20 cellular contexts compared by ENCODE assay signal in genomic region chr3:172311217-172311616, GRCh38.
DNase-seq lines count a peak whose midpoint lies in the region; ATAC-seq and TF ChIP-seq lines count a peak whose summit lies in the region.
"Had no signal": no experiment of that assay in that cellular context is flagged by ENCODE, and none has a peak within 500 bp of the region (broad histone marks: within the 10 kb centered on the region; RNA-seq: fewer than 3 reads in every experiment).

No MANE protein-coding gene starts in this region.

- TF ChIP-seq POLR2A in gastrocnemius medialis (IDR thresholded peaks at IDR 0.05) = no peak

- no peak overlapping the region for H2BK12ac ChIP-seq in H9 (ENCODE audit: insufficient read length, low read depth, low read length)

- H3K9me3 ChIP-seq in H9 (ENCODE audit: control insufficient read depth, low read depth, low read length) = no peaks in the 10 kb centered on the region
- no peaks in the 10 kb centered on the region for H3K9me3 ChIP-seq in gastrocnemius medialis
- H3K9me3 ChIP-seq: Peyer's patch, SJSA1 had no signal

- H3K23me2 ChIP-seq in H9 (ENCODE audit: insufficient read length, low read depth, low read length, poor library complexity, severe bottlenecking) = no peaks in the 10 kb centered on the region

- H4K91ac ChIP-seq in H9 (ENCODE audit: insufficient read length, low read depth, low read length) = no peak overlapping the region

- DNase-seq in GM23338 (ENCODE audit: low spot score) (no peak), H9 (no peak), chondrocyte (ENCODE audit: low spot score) (no peak), gastrocnemius medialis (no peak), substantia nigra (lab: John Stamatoyannopoulos, UW) (no peak), foreskin fibroblast (no peak)
- DNase-seq: CD4-positive, CD25-positive, alpha-beta regulatory T cell; DND-41; GM23248; HCEC 1CT; NCI-H1105; NCI-H2029 treated with DMSO at 0.1 percent for 48 hours; NCI-H226; NCI-H510A treated with DMSO at 0.1 percent for 48 hours; NCI-H748 treated with DMSO at 0.1 percent for 48 hours; NK-92 treated with Interleukin-12 subunit alpha and Interleukin-12 subunit beta, amount 100 ng/mL, for 24 hours; Peyer's patch had no signal

- intact Hi-C loops in gastrocnemius medialis (cut with DNase I; ENCODE audit: low total_unique reads) = no loop called here

- H3K9me2 ChIP-seq in GM23338 (ENCODE audit: insufficient read depth) = no peaks in the 10 kb centered on the region

- no peak overlapping the region for H2BK5ac ChIP-seq in H9 (ENCODE audit: insufficient read length, low read length)

- H3T11ph ChIP-seq in H9 (ENCODE audit: low read length) = no peak overlapping the region

- in situ Hi-C loops in gastrocnemius medialis (cut with MboI; ENCODE audit: low sequenced_read_pairs in 4 of 4) = loop anchor here in 1 of 4 donors (25.0 kb wide), 1 partner anchor 274 kb away; the partner anchor contains the start of gene FNDC3B

- ATAC-seq in GM23338 = no peak
- ATAC-seq in gastrocnemius medialis = no peak
- no peak for ATAC-seq in HG03175 (IDR thresholded peaks at IDR 0.05; ENCODE audit: unreplicated experiment)

- no peaks in the 10 kb centered on the region for H3K79me2 ChIP-seq in GM23338 (replicated peaks; ENCODE audit: insufficient read depth)
- no peaks in the 10 kb centered on the region for H3K79me2 ChIP-seq in H9 (ENCODE audit: insufficient read depth, low read length)

- TF ChIP-seq CTCF in GM23338 (conservative IDR thresholded peaks at IDR 0.05; ENCODE audit: low read depth in 2 of 2) (no peak), H9 (conservative IDR thresholded peaks at IDR 0.05) (no peak), chondrocyte (IDR thresholded peaks at IDR 0.05) (no peak), gastrocnemius medialis (IDR thresholded peaks at IDR 0.05 in 4 of 5, conservative IDR thresholded peaks at IDR 0.05 in 1 of 5) (no peak), foreskin fibroblast (IDR thresholded peaks at IDR 0.05; ENCODE audit: low read depth, low read length) (no peak)

- H3K4me3 Mint-ChIP-seq in GM23338 = no peak overlapping the region
- no peak overlapping the region for H3K4me3 Mint-ChIP-seq in H9
- no peak overlapping the region for H3K4me3 Mint-ChIP-seq in chondrocyte (ENCODE audit: unreplicated experiment)
- H3K4me3 Mint-ChIP-seq: CD4-positive, CD25-positive, alpha-beta regulatory T cell; IgD-negative memory B cell had no signal

- H3K27me3 ChIP-seq in GM23338 (ENCODE audit: insufficient read depth) (no peaks in the 10 kb centered on the region), H9 (ENCODE audit: insufficient read depth, low read length) (no peaks in the 10 kb centered on the region), gastrocnemius medialis (no peaks in the 10 kb centered on the region)
- H3K27me3 ChIP-seq: Peyer's patch, SJSA1 had no signal

- no peak overlapping the region for H4K8ac ChIP-seq in H9 (replicated peaks; ENCODE audit: insufficient read length, low read depth, low read length)

- H3K36me3 ChIP-seq in GM23338 (ENCODE audit: insufficient read depth) (peaks cover 19% of the 10 kb centered on the region; the same call in 1 of the 2 replicates), gastrocnemius medialis (peaks cover 0 to 53% of the 10 kb centered on the region in 2 donors)

- H4K20me1 ChIP-seq in GM23338 (replicated peaks; ENCODE audit: insufficient read depth) (peaks cover 3% of the 10 kb centered on the region; the same call in 1 of the 2 replicates), H9 (ENCODE audit: control insufficient read depth, insufficient read depth, insufficient read length) (no peaks in the 10 kb centered on the region)

- H3F3A ChIP-seq in GM23338 (replicated peaks; ENCODE audit: low read depth) = no peaks in the 10 kb centered on the region

- H3K14ac ChIP-seq in H9 (ENCODE audit: insufficient read depth, low read length) = no peak overlapping the region

- no peak overlapping the region for H3K23ac ChIP-seq in H9 (ENCODE audit: insufficient read length, low read depth, low read length)

- H3K27me3 Mint-ChIP-seq in GM23338 (ENCODE audit: insufficient read depth, low read depth, poor library complexity) = no peaks in the 10 kb centered on the region
- H3K27me3 Mint-ChIP-seq in H9 (ENCODE audit: low read depth) = no peaks in the 10 kb centered on the region
- H3K27me3 Mint-ChIP-seq in chondrocyte (ENCODE audit: low read depth) = no peaks in the 10 kb centered on the region
- H3K27me3 Mint-ChIP-seq: CD4-positive, CD25-positive, alpha-beta regulatory T cell; IgD-negative memory B cell had no signal

- H3K4me2 ChIP-seq in GM23338 (no peak overlapping the region), H9 (ENCODE audit: insufficient read depth, insufficient read length, low read length) (no peak overlapping the region)

- H2BK20ac ChIP-seq in H9 (ENCODE audit: low read depth, low read length, poor library complexity, severe bottlenecking) = no peak overlapping the region

- H3K4me1 Mint-ChIP-seq in GM23338 (peaks cover 37% of the 10 kb centered on the region), H9 (peaks cover 25 to 29% of the 10 kb centered on the region in 2 experiments), chondrocyte (ENCODE audit: low read depth) (peaks cover 69% of the 10 kb centered on the region)
- H3K4me1 Mint-ChIP-seq: CD4-positive, CD25-positive, alpha-beta regulatory T cell had no signal

- H3K27ac ChIP-seq in GM23338 (ENCODE audit: low read depth) (no peak overlapping the region), H9 (ENCODE audit: insufficient read length, low read depth, low read length) (no peak overlapping the region), gastrocnemius medialis (peak overlapping the region in 3 of 4 donors; percentile 25 to 35 (median 27)), substantia nigra (ENCODE audit: low read depth, low read length, poor library complexity, severe bottlenecking) (no peak overlapping the region)
- H3K27ac ChIP-seq: Peyer's patch, SJSA1 had no signal

- H2AK5ac ChIP-seq in H9 (ENCODE audit: insufficient read length, low read length) = no peak overlapping the region

- no peak overlapping the region for H3K9ac ChIP-seq in H9 (ENCODE audit: extremely low read depth, insufficient read length, low read length)
- H3K9ac ChIP-seq: GM23248 had no signal

- peaks cover 46% of the 10 kb centered on the region for H3K36me3 Mint-ChIP-seq in GM23338 (ENCODE audit: low read depth)
- peaks cover 21 to 51% (median 49%) of the 10 kb centered on the region in 3 experiments for H3K36me3 Mint-ChIP-seq in H9 (ENCODE audit: insufficient read depth in 1 of 3, low read depth in 3 of 3)
- H3K36me3 Mint-ChIP-seq in chondrocyte (ENCODE audit: low read depth) = peaks cover 49% of the 10 kb centered on the region

- no CpG with 5 or more reads among the region's 8 CpGs for WGBS in H9 (ENCODE audit: extremely low coverage, insufficient read length, low lambda C conversion rate)

- no peak overlapping the region for H3K4ac ChIP-seq in H9 (ENCODE audit: low read depth, low read length)

- H2AFZ ChIP-seq in GM23338 = no peak overlapping the region
- H2AFZ ChIP-seq in H9 (ENCODE audit: low read length) = no peak overlapping the region
- H2AFZ ChIP-seq: GM23248 had no signal

- H3K27ac Mint-ChIP-seq in GM23338 (0 out of 2 replicates have a peak overlapping the region, but pooled peaks have one; percentile 28), H9 (peak overlapping the region in 2 of 3 experiments; percentile 16 to 18; a peak in 2 of 7 replicates), chondrocyte (ENCODE audit: unreplicated experiment) (peak overlapping the region; percentile 51)
- H3K27ac Mint-ChIP-seq: CD4-positive, CD25-positive, alpha-beta regulatory T cell had no signal

- no peaks in the 10 kb centered on the region for H3K9me3 Mint-ChIP-seq in GM23338
- H3K9me3 Mint-ChIP-seq in H9 = no peaks in the 10 kb centered on the region
- H3K9me3 Mint-ChIP-seq in chondrocyte (ENCODE audit: low read depth) = no peaks in the 10 kb centered on the region
- H3K9me3 Mint-ChIP-seq: CD4-positive, CD25-positive, alpha-beta regulatory T cell; IgD-negative memory B cell had no signal

- H3K4me3 ChIP-seq in GM23338 (no peak overlapping the region), gastrocnemius medialis (no peak overlapping the region), foreskin fibroblast (ENCODE audit: low read depth in 1 of 2, low read length in 2 of 2) (no peak overlapping the region)
- H3K4me3 ChIP-seq: GM23248, Peyer's patch, SJSA1 had no signal

- H3K79me1 ChIP-seq in H9 (ENCODE audit: insufficient read depth, low read depth, low read length, poor library complexity, severe bottlenecking) = no peaks in the 10 kb centered on the region

- H4K5ac ChIP-seq in H9 (ENCODE audit: insufficient read length, low read depth, low read length) = no peak overlapping the region

- H2BK120ac ChIP-seq in H9 (ENCODE audit: low read depth, low read length, poor library complexity, severe bottlenecking) = no peak overlapping the region

- H3K4me1 ChIP-seq in GM23338 (ENCODE audit: insufficient read depth) = peaks cover 20% of the 10 kb centered on the region; the same call in 1 of the 2 replicates
- H3K4me1 ChIP-seq in H9 (ENCODE audit: insufficient read depth, low read length) = no peaks in the 10 kb centered on the region
- peaks cover 42 to 43% of the 10 kb centered on the region in 2 donors for H3K4me1 ChIP-seq in gastrocnemius medialis

- H2BK15ac ChIP-seq in H9 (ENCODE audit: low read depth, low read length) = no peak overlapping the region

- no peak overlapping the region for H3K56ac ChIP-seq in H9 (ENCODE audit: insufficient read length, low read depth, low read length)

- H3K18ac ChIP-seq in H9 (ENCODE audit: insufficient read length, low read depth, low read length) = no peak overlapping the region

TF ChIP-seq in GM23338, 12 proteins besides CTCF, POLR2A, EP300 and RAD21 (continues in another document):
- no peak for TF ChIP-seq ETS1 (IDR thresholded peaks at IDR 0.05)

Comparison
In these comparisons a context has a peak if more than half of its experiments do, and no peak if none do; other contexts are left out.
1. H3K27ac ChIP-seq: peak in gastrocnemius medialis (3 of 4); none in GM23338 (single experiment), H9 (single experiment) and substantia nigra (single experiment).
2. Peak in every context shown above with its lines, with median percentiles within 50 percentile points of each other: H3K27ac Mint-ChIP-seq.